ENCODE assay signal across 1 cellular context in the genomic region with DNA sequence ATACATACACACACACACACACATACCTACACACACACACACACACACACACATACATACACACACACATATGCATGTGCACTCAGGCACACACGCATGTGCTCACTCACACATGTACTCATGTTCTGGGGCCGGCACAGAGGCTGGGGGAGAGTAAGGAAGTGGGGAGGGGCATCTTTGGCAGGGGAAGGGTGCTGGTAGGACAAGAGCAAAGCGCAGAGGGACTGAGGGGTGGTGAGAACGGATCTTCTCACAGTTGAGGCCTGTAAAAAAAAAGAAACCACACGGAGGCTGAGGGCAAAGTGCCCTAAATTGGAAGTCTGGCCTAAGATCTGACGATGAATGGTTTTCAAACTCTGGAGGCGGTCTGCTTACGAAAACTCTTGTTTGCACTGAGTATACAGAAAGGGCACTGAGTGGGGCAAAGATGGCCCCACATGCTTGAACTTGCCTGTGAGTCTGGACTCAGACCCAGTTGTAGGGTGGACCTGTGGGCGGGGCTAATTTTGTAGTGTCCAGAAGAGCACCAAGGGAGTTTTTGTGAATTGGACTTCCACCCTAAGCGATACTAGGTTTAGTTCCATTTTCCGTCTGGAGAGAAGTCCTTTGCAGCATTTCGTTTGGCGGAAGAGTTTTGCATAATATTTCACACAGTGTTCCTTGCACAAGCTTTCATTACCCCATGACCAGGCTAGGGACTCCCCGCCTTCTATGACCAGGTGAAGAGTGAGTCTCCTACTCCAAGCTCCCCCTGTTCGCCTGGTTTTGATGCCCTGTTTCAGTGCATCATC.
TF ChIP-seq lines count a peak whose summit lies in the region.

No MANE protein-coding gene starts in this region.

TF ChIP-seq in A549, 52 proteins besides CTCF, POLR2A, EP300 and RAD21 (continued from another document):
- TF ChIP-seq HDAC2 (IDR thresholded peaks at IDR 0.05) (no peak), KDM5A (IDR thresholded peaks at IDR 0.05) (no peak)
